Comparison of ENCODE assay signal across 8 cellular contexts in genomic region chr3:69084668-69085542, GRCh38.
DNase-seq lines count a peak whose midpoint lies in the region; ATAC-seq lines count a peak whose summit lies in the region.

ARL6IP5 (plus strand) TSS chr3:69084937; CDS start chr3:69085048, 111 bp downstream.

- H3K79me2 ChIP-seq in ACC112 (ENCODE audit: control insufficient read depth, insufficient read depth, low read length, unreplicated experiment) = peaks cover 45% of the 10 kb centered on the region

- DNase-seq in NCI-H345 treated with DMSO at 0.1 percent for 48 hours (lab: John Stamatoyannopoulos, UW; ENCODE audit: unreplicated experiment) (peak; percentile 56), iris pigment epithelial cell (ENCODE audit: low read depth) (peak; percentile 95)
- DNase-seq in activated CD4-positive, CD25-positive, alpha-beta regulatory T cell (lab: John Stamatoyannopoulos, UW) = peak; percentile 61 to 80 (median 73)
- DNase-seq in central memory CD4-positive, alpha-beta T cell = peak; percentile 93
- DNase-seq in stimulated activated CD4-positive, alpha-beta T cell treated with anti-CD3 and anti-CD28 coated beads, Interleukin-12 subunit alpha, Interleukin-12 subunit beta, amount 100 ng/mL, for 4 hours = peak; percentile 83

- H3K4me3 ChIP-seq in ACC112 (ENCODE audit: low read depth, low read length) = peak within 1 kb of the TSS; percentile 95

- H2AFZ ChIP-seq in ACC112 (ENCODE audit: low read length, unreplicated experiment) = peak within 1 kb of the TSS; percentile 89

- H3K27ac ChIP-seq in ACC112 (ENCODE audit: low read depth, low read length) = peak within 1 kb of the TSS; percentile 94

- H3K4me1 ChIP-seq in ACC112 (ENCODE audit: control insufficient read depth, insufficient read depth, low read length, unreplicated experiment) = peaks cover 59% of the 10 kb centered on the region

- no peaks in the 10 kb centered on the region for H3K27me3 ChIP-seq in ACC112 (ENCODE audit: insufficient read depth, low read length)

- peaks cover 7% of the 10 kb centered on the region; the same call in 1 of the 2 replicates for H3K36me3 ChIP-seq in ACC112 (ENCODE audit: insufficient read depth, low read length)

- peak; percentile 54 for ATAC-seq in GM18868 (IDR thresholded peaks at IDR 0.05; ENCODE audit: unreplicated experiment)
- ATAC-seq in HG03108 (IDR thresholded peaks at IDR 0.05; ENCODE audit: unreplicated experiment) = peak; percentile 42

Comparison
In these comparisons a context has a peak if more than half of its experiments do, and no peak if none do; other contexts are left out.
1. Peak in every context shown above with its lines: DNase-seq, ATAC-seq, H3K4me3 ChIP-seq and H3K27ac ChIP-seq.